In the genomic region with DNA sequence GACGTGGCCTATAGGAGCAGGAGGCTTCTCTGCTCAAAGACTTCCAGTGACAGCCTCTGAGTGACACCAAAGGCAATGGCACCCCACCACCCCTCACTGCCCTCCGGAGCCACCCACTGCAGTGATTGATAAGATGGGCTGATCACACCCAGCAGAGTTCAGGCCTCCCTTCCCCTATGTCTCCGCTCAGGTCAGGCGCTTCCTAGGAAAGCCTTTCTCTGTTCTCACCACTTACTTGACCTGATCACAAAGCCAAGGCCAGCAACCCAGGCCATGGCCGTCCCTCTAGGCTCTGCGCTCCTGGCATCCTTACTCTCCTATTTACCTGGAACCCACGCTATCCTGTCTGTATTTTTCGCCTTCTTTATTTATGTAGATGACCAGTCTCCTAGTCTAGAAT, we compare ENCODE assay signal across 7 cellular contexts.
"Had no signal": no experiment of that assay in that cellular context is flagged by ENCODE, and none has a peak within 500 bp of the region (broad histone marks: within the 10 kb centered on the region; RNA-seq: fewer than 3 reads in every experiment).

No MANE protein-coding gene starts in this region.

- H3K27ac Mint-ChIP-seq: H9 had no signal

- H3K9ac ChIP-seq: GM23248 had no signal

- ATAC-seq: K562 had no signal

- DNase-seq: GM23248, GOT3, H9, HCEC 1CT, IMR-90, KG1 had no signal

- H2AFZ ChIP-seq: GM23248 had no signal

- H3K4me3 Mint-ChIP-seq: H9 had no signal

- H3K4me1 Mint-ChIP-seq: H9 had no signal

- H3K27ac ChIP-seq: GM23248 had no signal

- H3K4me3 ChIP-seq: GM23248, K562 had no signal
